ENCODE assay signal across 8 cellular contexts in the genomic region with DNA sequence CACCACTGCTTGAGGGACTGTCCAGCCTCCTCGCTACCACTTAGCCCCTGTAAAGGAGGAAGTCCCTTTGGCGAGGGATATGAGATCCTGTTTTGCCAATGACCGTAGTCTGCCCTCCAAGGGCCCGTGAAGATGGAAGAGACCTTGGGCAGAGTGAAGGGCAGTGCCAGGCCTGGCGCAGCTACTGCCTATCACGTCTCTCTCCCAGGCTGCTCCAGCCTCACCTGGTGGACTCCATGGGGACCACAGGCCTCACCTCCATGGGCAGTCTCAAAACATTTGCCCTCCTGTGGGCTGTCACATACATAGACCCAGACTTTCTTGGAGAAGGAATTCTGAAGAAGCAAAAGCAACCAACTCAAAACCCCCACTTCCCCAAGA. TPM values are rescaled to one million over a fixed set of nuclear protein-coding genes. Genes with fewer than 3 reads are reported as not detected.
DNase-seq lines count a peak whose midpoint lies in the region; ATAC-seq, FAIRE-seq and TF ChIP-seq lines count a peak whose summit lies in the region.
"Not testable (repeated sequence)": the region's sequence is repeated elsewhere in the genome, so short reads cannot be mapped to it uniquely, and the experiment has no call there.

No MANE protein-coding gene starts in this region.

- H4K8ac ChIP-seq in mesenchymal stem cell (ENCODE audit: low read length) = peak overlapping the region; percentile 72

- not testable (repeated sequence) for H3K9me2 ChIP-seq in Loucy (replicated peaks; ENCODE audit: low read depth, low read length)

- TF ChIP-seq CTCF in CD14-positive monocyte (IDR thresholded peaks at IDR 0.05); Loucy (conservative IDR thresholded peaks at IDR 0.05; ENCODE audit: low read length): not testable (repeated sequence)

- H2BK12ac ChIP-seq in mesenchymal stem cell (ENCODE audit: low read length in 2 of 2) = not testable (repeated sequence)

- not testable (repeated sequence) for H2AK5ac ChIP-seq in mesenchymal stem cell (ENCODE audit: low read length, severe bottlenecking)

- H3K18ac ChIP-seq in mesenchymal stem cell (ENCODE audit: low read depth in 1 of 2, low read length in 2 of 2) = not testable (repeated sequence)

- not testable (repeated sequence) for H3K23ac ChIP-seq in mesenchymal stem cell (ENCODE audit: low read length in 2 of 2)

- H3K36me3 ChIP-seq in Loucy (ENCODE audit: insufficient read depth, low read length); mesenchymal stem cell (ENCODE audit: control insufficient read depth in 1 of 2, insufficient read depth in 2 of 2, low read depth in 1 of 2, low read length in 2 of 2); small intestine (ENCODE audit: control insufficient read depth in 2 of 2, insufficient read depth in 2 of 2, low read length in 2 of 2): not testable (repeated sequence)

- H3K9ac ChIP-seq in Loucy (ENCODE audit: low read depth, low read length, poor library complexity, severe bottlenecking) = peak overlapping the region; percentile 95
- not testable (repeated sequence) for H3K9ac ChIP-seq in mesenchymal stem cell (ENCODE audit: low read length)

- not testable (repeated sequence) for H3K79me2 ChIP-seq in Loucy (ENCODE audit: insufficient read depth, low read length)

- not testable (repeated sequence) for H2BK120ac ChIP-seq in mesenchymal stem cell (ENCODE audit: low read depth, low read length)

- not testable (repeated sequence) for H2BK15ac ChIP-seq in mesenchymal stem cell (ENCODE audit: low read depth, poor library complexity, severe bottlenecking)

- H3K27me3 Mint-ChIP-seq in CD14-positive monocyte (ENCODE audit: low read depth in 3 of 3); activated T-cell treated with anti-CD3 and anti-CD28 coated beads, Interleukin-2, amount 50 U/mL, for 4 hours (ENCODE audit: low read depth): not testable (repeated sequence)

- not testable (repeated sequence) for H4K20me1 ChIP-seq in Loucy (ENCODE audit: insufficient read depth, low read length, poor library complexity, severe bottlenecking)

- H3K9me3 Mint-ChIP-seq in CD14-positive monocyte; activated T-cell treated with anti-CD3 and anti-CD28 coated beads, Interleukin-2, amount 50 U/mL, for 4 hours: not testable (repeated sequence)

- H3K4me2 ChIP-seq in Loucy (ENCODE audit: low read depth, low read length, poor library complexity, severe bottlenecking) (peak overlapping the region; percentile 57), mesenchymal stem cell (ENCODE audit: low read length, poor library complexity, severe bottlenecking) (peak overlapping the region; percentile 77)

- not testable (repeated sequence) for H3K27me3 ChIP-seq in Loucy (ENCODE audit: insufficient read depth, low read length, poor library complexity, severe bottlenecking); mesenchymal stem cell (ENCODE audit: control insufficient read depth in 1 of 2, insufficient read depth in 1 of 2, low read length in 2 of 2); small intestine (ENCODE audit: control insufficient read depth in 2 of 2, insufficient read depth in 2 of 2, low read length in 2 of 2)

- peak overlapping the region; percentile 80 to 89 for H3K4me3 Mint-ChIP-seq in CD14-positive monocyte
- peak overlapping the region; percentile 72 for H3K4me3 Mint-ChIP-seq in activated T-cell treated with anti-CD3 and anti-CD28 coated beads, Interleukin-2, amount 50 U/mL, for 4 hours

- H3K4me1 Mint-ChIP-seq in CD14-positive monocyte = peaks cover 53% of the 10 kb centered on the region
- peaks cover 22% of the 10 kb centered on the region for H3K4me1 Mint-ChIP-seq in activated T-cell treated with anti-CD3 and anti-CD28 coated beads, Interleukin-2, amount 50 U/mL, for 4 hours (ENCODE audit: low read depth)

- peak overlapping the region; percentile 62 to 87 (median 83) for H3K27ac Mint-ChIP-seq in CD14-positive monocyte

- not testable (repeated sequence) for H2AFZ ChIP-seq in Loucy (ENCODE audit: low read length); mesenchymal stem cell (ENCODE audit: low read depth, low read length)

- FAIRE-seq in small intestine (lab: Jason Lieb, UNC) = not testable (repeated sequence)

- H3K9me3 ChIP-seq in Loucy (ENCODE audit: insufficient read depth, low read depth, low read length); mesenchymal stem cell (ENCODE audit: control insufficient read depth, low read length); small intestine (ENCODE audit: control insufficient read depth, low read depth): not testable (repeated sequence)

- H3K14ac ChIP-seq in mesenchymal stem cell (ENCODE audit: low read length in 2 of 2) = not testable (repeated sequence)

- H3K4me1 ChIP-seq in Loucy (ENCODE audit: insufficient read depth, low read length, poor library complexity, severe bottlenecking); mesenchymal stem cell (ENCODE audit: control insufficient read depth, insufficient read depth, low read depth, low read length); small intestine (ENCODE audit: control insufficient read depth in 2 of 2, insufficient read depth in 1 of 2, low read depth in 1 of 2, low read length in 1 of 2): not testable (repeated sequence)

- ATAC-seq in GM19438 (IDR thresholded peaks at IDR 0.05; ENCODE audit: low read depth, unreplicated experiment) (peak; percentile 11), HG02885 (IDR thresholded peaks at IDR 0.05; ENCODE audit: poor library complexity, unreplicated experiment) (peak; percentile 3)
- peak; percentile 8 for ATAC-seq in activated T-cell treated with anti-CD3 and anti-CD28 coated beads, Interleukin-2, amount 50 U/mL, for 4 hours

- not testable (repeated sequence) for H3K4ac ChIP-seq in mesenchymal stem cell (ENCODE audit: low read depth in 1 of 2, low read length in 2 of 2)

- DNase-seq in CD14-positive monocyte (ENCODE audit: low spot score); activated T-cell treated with anti-CD3 and anti-CD28 coated beads, Interleukin-2, amount 50 U/mL, for 4 hours; epithelial cell of prostate (ENCODE audit: low read depth, low spot score); mesenchymal stem cell; small intestine: not testable (repeated sequence)

- not testable (repeated sequence) for H3F3A ChIP-seq in Loucy (ENCODE audit: low read depth)

- intact Hi-C loops in CD14-positive monocyte (cut with micrococcal nuclease) = loop anchor here in 1 of 2 donors (5.0 to 10.0 kb wide), 2 partner anchors 44 to 117 kb away; no protein-coding TSS in a partner anchor

- H3K4me3 ChIP-seq in Loucy (ENCODE audit: low read length, poor library complexity, severe bottlenecking) (peak overlapping the region; percentile 86), small intestine (ENCODE audit: low read depth in 1 of 2, low read length in 2 of 2) (peak overlapping the region in 1 of 2 donors; percentile 36)
- not testable (repeated sequence) for H3K4me3 ChIP-seq in mesenchymal stem cell (ENCODE audit: insufficient read depth in 1 of 2, low read depth in 1 of 2, low read length in 2 of 2)

- H3K27ac ChIP-seq in epithelial cell of prostate = peak overlapping the region; percentile 40
- H3K27ac ChIP-seq in mesenchymal stem cell (ENCODE audit: low read length, poor library complexity, severe bottlenecking) = not testable (repeated sequence)
- peak overlapping the region; percentile 21 to 22 for H3K27ac ChIP-seq in small intestine (ENCODE audit: low read depth in 1 of 2, low read length in 1 of 2)

- H3K79me1 ChIP-seq in mesenchymal stem cell (replicated peaks; ENCODE audit: low read length, poor library complexity, severe bottlenecking) = not testable (repeated sequence)

- 74% methylated on average over 5 of the region's 6 CpGs for WGBS in mesenchymal stem cell
- 40 to 70% (median 59%) methylated on average over 4 to 6 of the region's 6 CpGs for WGBS in small intestine, 3 donors

- H3K36me3 Mint-ChIP-seq in CD14-positive monocyte; activated T-cell treated with anti-CD3 and anti-CD28 coated beads, Interleukin-2, amount 50 U/mL, for 4 hours (ENCODE audit: insufficient read depth): not testable (repeated sequence)

- H4K91ac ChIP-seq in mesenchymal stem cell (ENCODE audit: low read length) = not testable (repeated sequence)

- H2BK5ac ChIP-seq in mesenchymal stem cell (ENCODE audit: low read depth, low read length, poor library complexity, severe bottlenecking) = not testable (repeated sequence)

RNA-seq across cellular contexts. Expression of gene DHRS4L2, which starts 0.5 kb away (rescaled TPM):
- polyA plus RNA-seq in CD14-positive monocyte (10 to 100 TPM; 42.6 to 46.6 TPM), small intestine (100 to 1,000 TPM; 105 to 162 (median 109) TPM)
- total RNA-seq in activated T-cell treated with anti-CD3 and anti-CD28 coated beads, Interleukin-2, amount 50 U/mL, for 4 hours = 10 to 100 TPM; 10.8 to 15.9 (median 12.5) TPM
- polyA plus RNA-seq in mesenchymal stem cell (2013, experiment 1 of 2) = 33.0 TPM
- polyA plus RNA-seq in mesenchymal stem cell (2013, experiment 2 of 2) = 34.1 TPM

RNA-seq across cellular contexts. Expression of gene DHRS4, which starts 34.6 kb away (rescaled TPM):
- 10 to 100 TPM; 63.2 to 68.1 TPM for polyA plus RNA-seq in CD14-positive monocyte
- 10 to 100 TPM; 12.6 to 23.0 (median 19.4) TPM for total RNA-seq in activated T-cell treated with anti-CD3 and anti-CD28 coated beads, Interleukin-2, amount 50 U/mL, for 4 hours
- polyA plus RNA-seq in mesenchymal stem cell (2013, experiment 1 of 2) = 27.2 TPM
- 24.9 TPM for polyA plus RNA-seq in mesenchymal stem cell (2013, experiment 2 of 2)
- polyA plus RNA-seq in small intestine = 100 to 1,000 TPM; 121 to 163 (median 149) TPM
